In genomic region chr6:13761361-13762036, GRCh38 we compare ENCODE assay signal across 15 cellular contexts. TPM values are rescaled to one million over a fixed set of nuclear protein-coding genes. Genes with fewer than 3 reads are reported as not detected.
DNase-seq lines count a peak whose midpoint lies in the region; ATAC-seq and TF ChIP-seq lines count a peak whose summit lies in the region.
"Had no signal": no experiment of that assay in that cellular context is flagged by ENCODE, and none has a peak within 500 bp of the region (broad histone marks: within the 10 kb centered on the region; RNA-seq: fewer than 3 reads in every experiment).

No MANE protein-coding gene starts in this region.

- TF ChIP-seq POLR2A in adrenal gland (IDR thresholded peaks at IDR 0.05) = no peak

- H3K36me3 ChIP-seq in adrenal gland (replicated peaks in 1 of 2) = no peaks in the 10 kb centered on the region
- H3K36me3 ChIP-seq: cardiac muscle cell, gastrocnemius medialis, neutrophil had no signal

- H3K9me3 ChIP-seq in adrenal gland (replicated peaks in 1 of 3) = no peaks in the 10 kb centered on the region
- H3K9me3 ChIP-seq: gastrocnemius medialis, neutrophil had no signal

- no peaks in the 10 kb centered on the region for H3K27me3 ChIP-seq in adrenal gland
- H3K27me3 ChIP-seq: cardiac muscle cell, gastrocnemius medialis had no signal

- no peaks in the 10 kb centered on the region for H3K4me1 ChIP-seq in adrenal gland (replicated peaks in 1 of 2)
- H3K4me1 ChIP-seq: gastrocnemius medialis had no signal

- H3K27ac Mint-ChIP-seq in stimulated activated naive CD8-positive, alpha-beta T cell treated with anti-CD3 and anti-CD28 coated beads, Interleukin-15, Interleukin-2, amounts not matched to agents 100 ng/mL and 50 ng/mL, for 24 hours = peak overlapping the region; percentile 65
- H3K27ac Mint-ChIP-seq in chondrocyte (ENCODE audit: unreplicated experiment) (peak overlapping the region; percentile 98), natural killer cell (no peak overlapping the region)

- H3K4me3 ChIP-seq in adrenal gland = no peak overlapping the region
- H3K4me3 ChIP-seq: cardiac muscle cell, gastrocnemius medialis had no signal

- 68 to 81% (median 79%) methylated on average over 6 of the region's 6 CpGs for WGBS in adrenal gland, 4 donors

- H3K27me3 Mint-ChIP-seq in stimulated activated naive CD8-positive, alpha-beta T cell treated with anti-CD3 and anti-CD28 coated beads, Interleukin-15, Interleukin-2, amounts not matched to agents 100 ng/mL and 50 ng/mL, for 24 hours = peaks cover 3% of the 10 kb centered on the region
- H3K27me3 Mint-ChIP-seq in chondrocyte (ENCODE audit: low read depth) = no peaks in the 10 kb centered on the region
- H3K27me3 Mint-ChIP-seq in natural killer cell (ENCODE audit: low read depth in 2 of 2) = peaks cover 0 to 5% of the 10 kb centered on the region in 2 donors
- H3K27me3 Mint-ChIP-seq: CD4-positive, CD25-positive, alpha-beta regulatory T cell had no signal

- H3K36me3 Mint-ChIP-seq in stimulated activated naive CD8-positive, alpha-beta T cell treated with anti-CD3 and anti-CD28 coated beads, Interleukin-15, Interleukin-2, amounts not matched to agents 100 ng/mL and 50 ng/mL, for 24 hours (ENCODE audit: low read depth) = no peaks in the 10 kb centered on the region
- H3K36me3 Mint-ChIP-seq in chondrocyte (ENCODE audit: low read depth) (no peaks in the 10 kb centered on the region), natural killer cell (no peaks in the 10 kb centered on the region)
- H3K36me3 Mint-ChIP-seq: CD4-positive, CD25-positive, alpha-beta regulatory T cell had no signal

- no peak for ATAC-seq in stimulated activated naive CD8-positive, alpha-beta T cell treated with anti-CD3 and anti-CD28 coated beads, Interleukin-15, Interleukin-2, amounts not matched to agents 100 U/mL and 50 U/mL, for 24 hours
- ATAC-seq in natural killer cell = no peak
- ATAC-seq: HepG2 had no signal

- H3K27ac ChIP-seq in adrenal gland = no peak overlapping the region
- H3K27ac ChIP-seq: cardiac muscle cell, neutrophil had no signal

- H3K9me3 Mint-ChIP-seq in stimulated activated naive CD8-positive, alpha-beta T cell treated with anti-CD3 and anti-CD28 coated beads, Interleukin-15, Interleukin-2, amounts not matched to agents 100 ng/mL and 50 ng/mL, for 24 hours = no peaks in the 10 kb centered on the region
- H3K9me3 Mint-ChIP-seq in chondrocyte (ENCODE audit: low read depth) = no peaks in the 10 kb centered on the region
- no peaks in the 10 kb centered on the region for H3K9me3 Mint-ChIP-seq in natural killer cell

- H3K4me3 Mint-ChIP-seq in stimulated activated naive CD8-positive, alpha-beta T cell treated with anti-CD3 and anti-CD28 coated beads, Interleukin-15, Interleukin-2, amounts not matched to agents 100 ng/mL and 50 ng/mL, for 24 hours = peak overlapping the region; percentile 46
- H3K4me3 Mint-ChIP-seq in chondrocyte (ENCODE audit: unreplicated experiment) (no peak overlapping the region), natural killer cell (peak overlapping the region; percentile 45)

- intact Hi-C loops in natural killer cell (cut with micrococcal nuclease) (loop anchor here (10.0 kb wide), 1 partner anchor 187 kb away; the partner anchor contains the start of gene SIRT5), adrenal gland (cut with DNase I) (no loop called here)

- TF ChIP-seq CTCF in chondrocyte (IDR thresholded peaks at IDR 0.05) (no peak), natural killer cell (IDR thresholded peaks at IDR 0.05) (no peak), adrenal gland (IDR thresholded peaks at IDR 0.05) (no peak)

- peaks cover 47% of the 10 kb centered on the region for H3K4me1 Mint-ChIP-seq in stimulated activated naive CD8-positive, alpha-beta T cell treated with anti-CD3 and anti-CD28 coated beads, Interleukin-15, Interleukin-2, amounts not matched to agents 100 ng/mL and 50 ng/mL, for 24 hours (ENCODE audit: low read depth)
- H3K4me1 Mint-ChIP-seq in chondrocyte (ENCODE audit: low read depth) (peaks cover 56% of the 10 kb centered on the region), natural killer cell (peaks cover 13 to 22% of the 10 kb centered on the region in 2 donors)

- no peak for DNase-seq in stimulated activated naive CD8-positive, alpha-beta T cell treated with anti-CD3 and anti-CD28 coated beads, Interleukin-15, Interleukin-2, amounts not matched to agents 100 U/mL and 50 U/mL, for 24 hours
- DNase-seq in chondrocyte (ENCODE audit: low spot score) = no peak
- DNase-seq in natural killer cell = no peak
- no peak for DNase-seq in GM19240 (ENCODE audit: insufficient read length, low spot score)
- no peak for DNase-seq in adrenal gland
- no peak for DNase-seq in NCI-H2227 (lab: John Stamatoyannopoulos, UW; ENCODE audit: unreplicated experiment)
- DNase-seq in SHP77 treated with DMSO at 0.1 percent for 48 hours (lab: John Stamatoyannopoulos, UW) = no peak
- DNase-seq: CD4-positive, CD25-positive, alpha-beta regulatory T cell; kidney glomerular epithelial cell; NK-92 treated with Interleukin-12 subunit alpha and Interleukin-12 subunit beta, amount 100 ng/mL, for 24 hours had no signal

RNA-seq across cellular contexts. Expression of gene RANBP9, which starts 49.9 kb away (rescaled TPM):
- total RNA-seq in chondrocyte = 53.0 to 72.0 TPM (median 71.8 TPM) in 3 replicates
- 10 to 100 TPM; 52.2 to 62.5 (median 57.6) TPM for total RNA-seq in natural killer cell
- 10 to 100 TPM; 30.8 to 63.1 (median 37.9) TPM for total RNA-seq in adrenal gland
- polyA plus RNA-seq in adrenal gland = 10 to 100 TPM; 20.1 to 57.7 (median 26.4) TPM

RNA-seq across cellular contexts. Expression of gene MCUR1, which starts 52.9 kb away (rescaled TPM):
- total RNA-seq in chondrocyte = 18.8 to 31.7 TPM (median 28.7 TPM) in 3 replicates
- total RNA-seq in natural killer cell = 1 to 10 TPM; 6.0 to 9.6 (median 7.9) TPM
- 10 to 100 TPM in 6 of 8 donors, 1 to 10 TPM in 2; 7.0 to 18.1 (median 12.8) TPM for total RNA-seq in adrenal gland
- 10 to 100 TPM; 15.5 to 24.5 (median 20.9) TPM for polyA plus RNA-seq in adrenal gland

Comparison
In these comparisons a context has a peak if more than half of its experiments do, and no peak if none do; other contexts are left out.
1. H3K27ac Mint-ChIP-seq: peak in stimulated activated naive CD8-positive, alpha-beta T cell treated with anti-CD3 and anti-CD28 coated beads, Interleukin-15, Interleukin-2, amounts not matched to agents 100 ng/mL and 50 ng/mL, for 24 hours (single experiment) and chondrocyte (single experiment); none in natural killer cell (0 of 2).